Comparison of ENCODE assay signal across 32 cellular contexts in the genomic region with DNA sequence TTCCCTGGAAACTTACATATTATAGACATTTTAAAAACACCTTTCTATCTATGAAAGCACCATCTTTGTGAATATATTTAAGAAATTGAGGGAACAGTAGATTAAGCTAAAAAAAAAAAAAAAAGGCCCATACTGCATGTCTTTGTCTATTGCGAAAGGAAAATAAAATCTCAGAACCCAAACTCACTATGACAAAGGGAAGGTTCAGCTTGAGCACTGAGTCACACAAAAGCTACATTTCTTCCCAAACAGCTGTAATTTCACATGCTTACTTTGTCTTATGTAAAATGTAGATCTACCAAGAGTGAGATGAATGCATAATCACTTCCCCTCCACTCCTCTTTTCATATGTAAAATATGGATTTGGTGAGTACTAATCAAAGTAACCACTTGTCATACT.
DNase-seq lines count a peak whose midpoint lies in the region; ATAC-seq and TF ChIP-seq lines count a peak whose summit lies in the region.
"Had no signal": no experiment of that assay in that cellular context is flagged by ENCODE, and none has a peak within 500 bp of the region (broad histone marks: within the 10 kb centered on the region; RNA-seq: fewer than 3 reads in every experiment).

No MANE protein-coding gene starts in this region.

- H4K20me1 ChIP-seq in fibroblast of lung (ENCODE audit: control insufficient read depth, extremely low read depth, insufficient read depth, low read length), result no peaks in the 10 kb centered on the region

- TF ChIP-seq CTCF in WTC11 (IDR thresholded peaks at IDR 0.05), result no peak
- TF ChIP-seq CTCF in fibroblast of lung (conservative IDR thresholded peaks at IDR 0.05 in 1 of 2, IDR thresholded peaks at IDR 0.05 in 1 of 2; ENCODE audit: low read depth in 1 of 2, low read length in 2 of 2), result no peak

- no peaks in the 10 kb centered on the region for H3K36me3 ChIP-seq in fibroblast of lung (ENCODE audit: control insufficient read depth, insufficient read depth, low read length)
- H3K36me3 ChIP-seq: adrenal gland, colonic mucosa, stomach, tibial nerve had no signal

- no peaks in the 10 kb centered on the region for H3K36me3 Mint-ChIP-seq in WTC11
- H3K36me3 Mint-ChIP-seq: CD14-positive monocyte; mesothelial cell of epicardium; naive thymus-derived CD4-positive, alpha-beta T cell had no signal

- no peak overlapping the region for H3K9ac ChIP-seq in fibroblast of lung (ENCODE audit: insufficient read depth, low read length)

- POLR2A ChIA-PET in WTC11 (lab: Charles Lee), result interaction anchor here (0.6 kb wide), 1 partner anchor 1727 kb away, joined by 3 read pairs; no protein-coding TSS in a partner anchor

- no peak overlapping the region for H3K4me3 Mint-ChIP-seq in WTC11
- H3K4me3 Mint-ChIP-seq: activated T-cell treated with anti-CD3 and anti-CD28 coated beads, Interleukin-2, amount 50 U/mL, for 72 hours; CD14-positive monocyte; mesothelial cell of epicardium; naive thymus-derived CD4-positive, alpha-beta T cell had no signal

- DNase-seq in EL (peak; percentile 49), WTC11 (ENCODE audit: low spot score) (no peak), fibroblast of lung (ENCODE audit: low read depth in 2 of 2) (peak; percentile 28 to 62), skeletal muscle cell (ENCODE audit: low read depth) (peak; percentile 78), NCI-H187 (lab: John Stamatoyannopoulos, UW) (no peak), AG08395 (ENCODE audit: low spot score) (no peak), NCI-H526 treated with DMSO at 0.1 percent for 48 hours (lab: John Stamatoyannopoulos, UW) (no peak)
- DNase-seq: activated naive CD4-positive, alpha-beta T cell; activated T-cell treated with anti-CD3 and anti-CD28 coated beads, Interleukin-2, amount 50 U/mL, for 72 hours; adrenal gland; colonic mucosa; effector CD8-positive, alpha-beta T cell; erythroblast; islet precursor cell; Karpas-422; left ventricle myocardium superior; naive thymus-derived CD4-positive, alpha-beta T cell; NCI-H1048; NCI-H1694 treated with DMSO at 0.1 percent for 48 hours; NCI-H2171 treated with DMSO at 0.1 percent for 48 hours; NCI-H524 treated with DMSO at 0.1 percent for 48 hours; occipital lobe; SHP77 treated with DMSO at 0.1 percent for 48 hours; stimulated activated CD4-positive, alpha-beta T cell treated with anti-CD3 and anti-CD28 coated beads, Interleukin-1b, Interleukin-23, amount 100 ng/mL, for 48 hours; stomach; SW 1271; T1000 had no signal

- ATAC-seq in WTC11, result no peak
- ATAC-seq: activated T-cell treated with anti-CD3 and anti-CD28 coated beads, Interleukin-2, amount 50 U/mL, for 72 hours; left ventricle myocardium superior; naive thymus-derived CD4-positive, alpha-beta T cell had no signal

- peaks cover 6% of the 10 kb centered on the region; the same call in 1 of the 2 replicates for H3K9me3 Mint-ChIP-seq in WTC11
- H3K9me3 Mint-ChIP-seq: activated T-cell treated with anti-CD3 and anti-CD28 coated beads, Interleukin-2, amount 50 U/mL, for 72 hours; mesothelial cell of epicardium; naive thymus-derived CD4-positive, alpha-beta T cell had no signal

- CTCF ChIA-PET in WTC11 (lab: Charles Lee), result no interaction called here

- H3K9me3 ChIP-seq in fibroblast of lung (ENCODE audit: control insufficient read depth, insufficient read depth, low read depth, low read length), result no peaks in the 10 kb centered on the region
- H3K9me3 ChIP-seq: adrenal gland, colonic mucosa, stomach, tibial nerve had no signal

- no peaks in the 10 kb centered on the region for H3K27me3 Mint-ChIP-seq in WTC11 (ENCODE audit: low read depth)

- no peak overlapping the region for H3K4me2 ChIP-seq in fibroblast of lung (ENCODE audit: extremely low read depth, insufficient read depth, low read length)
- H3K4me2 ChIP-seq: smooth muscle cell had no signal

- H3K4me1 ChIP-seq in fibroblast of lung (ENCODE audit: control insufficient read depth, extremely low read depth, insufficient read depth, low read length), result peaks cover 16% of the 10 kb centered on the region
- H3K4me1 ChIP-seq: colonic mucosa, stomach had no signal

- no peak overlapping the region for H2AFZ ChIP-seq in fibroblast of lung (ENCODE audit: low read length)

- no peaks in the 10 kb centered on the region for H3K79me2 ChIP-seq in fibroblast of lung (ENCODE audit: control insufficient read depth, insufficient read depth, low read length)

- H3K27ac Mint-ChIP-seq in WTC11, result 0 out of 2 replicates have a peak overlapping the region, but pooled peaks have one; percentile 2
- H3K27ac Mint-ChIP-seq: activated T-cell treated with anti-CD3 and anti-CD28 coated beads, Interleukin-2, amount 50 U/mL, for 72 hours; CD14-positive monocyte; mesothelial cell of epicardium; naive thymus-derived CD4-positive, alpha-beta T cell had no signal

- H3K27ac ChIP-seq in fibroblast of lung (ENCODE audit: insufficient read depth, low read length), result no peak overlapping the region
- H3K27ac ChIP-seq: adrenal gland, colonic mucosa, HL-60, stomach, tibial nerve had no signal

- H3K4me1 Mint-ChIP-seq in WTC11, result peaks cover 21% of the 10 kb centered on the region
- H3K4me1 Mint-ChIP-seq: CD14-positive monocyte; naive thymus-derived CD4-positive, alpha-beta T cell had no signal

- H3K27me3 ChIP-seq in fibroblast of lung (ENCODE audit: control insufficient read depth, insufficient read depth, low read length), result no peaks in the 10 kb centered on the region
- H3K27me3 ChIP-seq: adrenal gland, colonic mucosa, stomach, tibial nerve had no signal

- H3K4me3 ChIP-seq in fibroblast of lung (replicated peaks in 1 of 4; ENCODE audit: control extremely low read depth in 1 of 4, insufficient read depth in 1 of 4, low read depth in 3 of 4, low read length in 4 of 4) (no peak overlapping the region), skeletal muscle cell (ENCODE audit: low read depth, low read length) (no peak overlapping the region)
- H3K4me3 ChIP-seq: adrenal gland, colonic mucosa, smooth muscle cell, stomach, tibial nerve had no signal

TF ChIP-seq in WTC11, 78 proteins besides CTCF, POLR2A, EP300 and RAD21:
- TF ChIP-seq, protein P1, sequence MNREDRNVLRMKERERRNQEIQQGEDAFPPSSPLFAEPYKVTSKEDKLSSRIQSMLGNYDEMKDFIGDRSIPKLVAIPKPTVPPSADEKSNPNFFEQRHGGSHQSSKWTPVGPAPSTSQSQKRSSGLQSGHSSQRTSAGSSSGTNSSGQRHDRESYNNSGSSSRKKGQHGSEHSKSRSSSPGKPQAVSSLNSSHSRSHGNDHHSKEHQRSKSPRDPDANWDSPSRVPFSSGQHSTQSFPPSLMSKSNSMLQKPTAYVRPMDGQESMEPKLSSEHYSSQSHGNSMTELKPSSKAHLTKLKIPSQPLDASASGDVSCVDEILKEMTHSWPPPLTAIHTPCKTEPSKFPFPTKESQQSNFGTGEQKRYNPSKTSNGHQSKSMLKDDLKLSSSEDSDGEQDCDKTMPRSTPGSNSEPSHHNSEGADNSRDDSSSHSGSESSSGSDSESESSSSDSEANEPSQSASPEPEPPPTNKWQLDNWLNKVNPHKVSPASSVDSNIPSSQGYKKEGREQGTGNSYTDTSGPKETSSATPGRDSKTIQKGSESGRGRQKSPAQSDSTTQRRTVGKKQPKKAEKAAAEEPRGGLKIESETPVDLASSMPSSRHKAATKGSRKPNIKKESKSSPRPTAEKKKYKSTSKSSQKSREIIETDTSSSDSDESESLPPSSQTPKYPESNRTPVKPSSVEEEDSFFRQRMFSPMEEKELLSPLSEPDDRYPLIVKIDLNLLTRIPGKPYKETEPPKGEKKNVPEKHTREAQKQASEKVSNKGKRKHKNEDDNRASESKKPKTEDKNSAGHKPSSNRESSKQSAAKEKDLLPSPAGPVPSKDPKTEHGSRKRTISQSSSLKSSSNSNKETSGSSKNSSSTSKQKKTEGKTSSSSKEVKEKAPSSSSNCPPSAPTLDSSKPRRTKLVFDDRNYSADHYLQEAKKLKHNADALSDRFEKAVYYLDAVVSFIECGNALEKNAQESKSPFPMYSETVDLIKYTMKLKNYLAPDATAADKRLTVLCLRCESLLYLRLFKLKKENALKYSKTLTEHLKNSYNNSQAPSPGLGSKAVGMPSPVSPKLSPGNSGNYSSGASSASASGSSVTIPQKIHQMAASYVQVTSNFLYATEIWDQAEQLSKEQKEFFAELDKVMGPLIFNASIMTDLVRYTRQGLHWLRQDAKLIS (CRISPR knock-in tag; IDR thresholded peaks at IDR 0.05; ENCODE audit: borderline replicate concordance), result no peak
- no peak for TF ChIP-seq ZNF232 (CRISPR knock-in tag; IDR thresholded peaks at IDR 0.05)
- TF ChIP-seq, protein P2, sequence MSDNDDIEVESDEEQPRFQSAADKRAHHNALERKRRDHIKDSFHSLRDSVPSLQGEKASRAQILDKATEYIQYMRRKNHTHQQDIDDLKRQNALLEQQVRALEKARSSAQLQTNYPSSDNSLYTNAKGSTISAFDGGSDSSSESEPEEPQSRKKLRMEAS (CRISPR knock-in tag; IDR thresholded peaks at IDR 0.05), result no peak
- TF ChIP-seq, protein P3, sequence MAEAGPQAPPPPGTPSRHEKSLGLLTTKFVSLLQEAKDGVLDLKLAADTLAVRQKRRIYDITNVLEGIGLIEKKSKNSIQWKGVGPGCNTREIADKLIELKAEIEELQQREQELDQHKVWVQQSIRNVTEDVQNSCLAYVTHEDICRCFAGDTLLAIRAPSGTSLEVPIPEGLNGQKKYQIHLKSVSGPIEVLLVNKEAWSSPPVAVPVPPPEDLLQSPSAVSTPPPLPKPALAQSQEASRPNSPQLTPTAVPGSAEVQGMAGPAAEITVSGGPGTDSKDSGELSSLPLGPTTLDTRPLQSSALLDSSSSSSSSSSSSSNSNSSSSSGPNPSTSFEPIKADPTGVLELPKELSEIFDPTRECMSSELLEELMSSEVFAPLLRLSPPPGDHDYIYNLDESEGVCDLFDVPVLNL (CRISPR knock-in tag; IDR thresholded peaks at IDR 0.05; ENCODE audit: borderline replicate concordance, low read depth), result no peak
- no peak for TF ChIP-seq ZNF423 (CRISPR knock-in tag; IDR thresholded peaks at IDR 0.05)
- TF ChIP-seq ESRRA (CRISPR knock-in tag; IDR thresholded peaks at IDR 0.05; ENCODE audit: borderline replicate concordance), result no peak

Comparison
In these comparisons a context has a peak if more than half of its experiments do, and no peak if none do; other contexts are left out.
1. DNase-seq: peak in EL (single experiment), fibroblast of lung (2 of 2) and skeletal muscle cell (single experiment); none in WTC11 (single experiment), NCI-H187 (0 of 2), AG08395 (single experiment) and NCI-H526 treated with DMSO at 0.1 percent for 48 hours (single experiment).